ENCODE assay signal across 8 cellular contexts in the genomic region with DNA sequence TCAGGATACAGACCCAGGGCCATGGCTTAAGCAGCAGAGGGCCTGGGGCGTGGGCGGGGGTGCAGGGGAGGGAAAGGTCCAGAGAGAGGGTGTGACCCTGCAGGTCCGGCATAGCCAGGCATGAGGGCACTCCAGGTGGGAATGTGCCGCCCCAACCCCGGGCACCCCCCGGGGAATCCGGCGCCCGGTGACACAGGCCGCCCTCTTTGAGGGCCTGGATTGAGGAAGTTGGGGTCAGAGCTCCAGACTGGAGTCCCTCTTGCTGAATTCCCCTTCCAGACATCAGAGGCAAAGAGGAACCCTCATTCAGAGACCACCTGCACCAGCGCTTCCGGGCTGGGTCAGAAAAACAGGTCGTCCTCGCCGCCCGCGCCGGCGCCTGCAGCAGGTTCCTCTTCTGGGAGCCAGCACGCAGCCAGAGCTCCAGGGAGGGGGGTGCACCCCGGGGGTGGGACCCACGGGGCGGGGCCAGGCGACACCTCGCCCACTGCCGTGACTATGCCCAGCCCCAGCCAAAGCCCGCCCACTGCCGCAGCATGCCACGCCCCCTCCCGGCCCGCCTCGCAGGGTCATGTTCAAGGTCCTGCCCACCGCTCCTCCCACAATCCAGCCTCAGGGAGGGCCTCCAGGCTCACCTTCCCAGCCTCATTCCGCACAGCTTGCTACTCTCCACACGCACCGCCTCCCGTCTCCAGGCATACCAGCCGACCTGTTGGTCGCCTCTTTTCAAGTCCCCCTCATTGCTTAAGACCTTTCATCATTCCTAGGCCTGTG.
DNase-seq lines count a peak whose midpoint lies in the region; ATAC-seq and TF ChIP-seq lines count a peak whose summit lies in the region.

No MANE protein-coding gene starts in this region.

- no peaks in the 10 kb centered on the region for H3K9me3 ChIP-seq in BLaER1
- H3K9me3 ChIP-seq in right cardiac atrium (ENCODE audit: control insufficient read depth, low read length): no peaks in the 10 kb centered on the region
- H3K9me3 ChIP-seq in uterus: no peaks in the 10 kb centered on the region

- H3K4me2 ChIP-seq in BLaER1: peak overlapping the region; percentile 97

- H3K36me3 ChIP-seq in BLaER1 (no peaks in the 10 kb centered on the region), uterus (no peaks in the 10 kb centered on the region)

- H3K4me3 ChIP-seq in BLaER1 (peak overlapping the region; percentile 46), right cardiac atrium (ENCODE audit: low read length) (no peak overlapping the region), retinal pigment epithelial cell (ENCODE audit: low read length) (peak overlapping the region; percentile 16), uterus (peak overlapping the region in 1 of 2 donors; percentile 2)

- H4K20me1 ChIP-seq in BLaER1: no peaks in the 10 kb centered on the region

- H3K4me1 ChIP-seq in BLaER1 (peaks cover 98% of the 10 kb centered on the region), right cardiac atrium (ENCODE audit: control insufficient read depth, insufficient read depth, low read length) (peaks cover 12% of the 10 kb centered on the region), uterus (no peaks in the 10 kb centered on the region)

- intact Hi-C loops in right cardiac atrium (cut with DNase I): loop anchor here in 1 of 4 donors (5.0 kb wide), 1 partner anchor 94 kb away; no protein-coding TSS in a partner anchor
- intact Hi-C loops in uterus (cut with DNase I; ENCODE audit: low total_unique reads): no loop called here

- ATAC-seq in GM19395 (IDR thresholded peaks at IDR 0.05; ENCODE audit: unreplicated experiment): peak; percentile 79
- peak; percentile 66 for ATAC-seq in HG03520 (IDR thresholded peaks at IDR 0.05; ENCODE audit: unreplicated experiment)
- ATAC-seq in right cardiac atrium: peak; percentile 94 to 95

- peak overlapping the region; percentile 69 for H3K9ac ChIP-seq in BLaER1

- H3K27me3 ChIP-seq in BLaER1 (no peaks in the 10 kb centered on the region), right cardiac atrium (ENCODE audit: control insufficient read depth, insufficient read depth) (no peaks in the 10 kb centered on the region), uterus (no peaks in the 10 kb centered on the region)

- 41% methylated on average over 39 of the region's 39 CpGs for WGBS in right cardiac atrium

- DNase-seq in SIG-M5 treated with dmso at 0.1 percent for 504 hours (lab: John Stamatoyannopoulos, UW; ENCODE audit: unreplicated experiment): peak; percentile 87
- DNase-seq in activated naive CD4-positive, alpha-beta T cell treated with anti-CD3 and anti-CD28 coated beads, Interleukin-2, amount 50 U/mL, for 16 hours: peak; percentile 76
- peak; percentile 92 to 98 (median 97) for DNase-seq in right cardiac atrium
- peak; percentile 66 for DNase-seq in retinal pigment epithelial cell (ENCODE audit: low read depth)
- peak; percentile 78 to 90 for DNase-seq in uterus

- H3K27ac ChIP-seq in BLaER1 (peak overlapping the region; percentile 86), right cardiac atrium (ENCODE audit: low read length) (peak overlapping the region; percentile 48), uterus (no peak overlapping the region)

- peak in 1 of 2 donors; percentile 32 for TF ChIP-seq POLR2A in uterus (IDR thresholded peaks at IDR 0.05)

- TF ChIP-seq CTCF in retinal pigment epithelial cell (conservative IDR thresholded peaks at IDR 0.05; ENCODE audit: low read depth, low read length): no peak
- TF ChIP-seq CTCF in uterus (IDR thresholded peaks at IDR 0.05): no peak

Comparison
In these comparisons a context has a peak if more than half of its experiments do, and no peak if none do; other contexts are left out.
1. H3K27ac ChIP-seq: peak in BLaER1 (single experiment) and right cardiac atrium (single experiment); none in uterus (0 of 2).
2. Peak in every context shown above with its lines, with median percentiles within 50 percentile points of each other: ATAC-seq and DNase-seq.